8 cellular contexts compared by ENCODE assay signal in the genomic region with DNA sequence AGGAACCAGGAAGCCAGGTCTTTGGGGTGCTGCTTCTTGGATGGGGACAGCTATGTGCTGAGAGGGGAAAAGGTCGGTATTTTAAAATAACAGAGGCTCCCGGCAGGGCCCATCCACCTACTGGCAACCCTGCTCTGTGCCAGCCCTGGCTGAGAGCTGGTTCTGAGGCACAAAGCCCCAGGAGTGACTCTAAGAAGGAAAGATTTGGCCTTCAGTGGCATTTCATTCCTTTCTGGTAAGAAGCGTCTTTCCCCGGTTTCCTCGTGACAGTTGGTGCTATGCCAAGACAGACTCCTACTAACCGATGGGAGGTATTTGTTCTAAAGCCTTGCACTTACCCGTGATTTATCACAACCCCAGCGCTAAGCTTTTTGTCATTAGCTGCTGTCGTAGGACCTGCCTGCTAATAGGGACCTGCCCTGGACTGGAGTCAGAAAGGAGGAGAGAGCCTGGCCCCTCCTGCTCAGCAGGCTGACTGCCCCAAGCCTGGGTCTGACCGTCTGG.
DNase-seq lines count a peak whose midpoint lies in the region; ATAC-seq, FAIRE-seq and TF ChIP-seq lines count a peak whose summit lies in the region.
"Had no signal": no experiment of that assay in that cellular context is flagged by ENCODE, and none has a peak within 500 bp of the region (broad histone marks: within the 10 kb centered on the region; RNA-seq: fewer than 3 reads in every experiment).

No MANE protein-coding gene starts in this region.

- H2AFZ ChIP-seq in keratinocyte (ENCODE audit: control insufficient read depth, low read length) (no peak overlapping the region), smooth muscle cell (ENCODE audit: low read depth) (no peak overlapping the region)

- 41% methylated on average over 10 of the region's 10 CpGs for WGBS in smooth muscle cell (ENCODE audit: low lambda C conversion rate)

- no peaks in the 10 kb centered on the region for H3K9me1 ChIP-seq in keratinocyte (ENCODE audit: control insufficient read depth, extremely low read depth, insufficient read depth, low read length)

- H3F3A ChIP-seq in smooth muscle cell (ENCODE audit: low read depth), result peaks cover 3% of the 10 kb centered on the region

- no peaks in the 10 kb centered on the region for H3K36me3 Mint-ChIP-seq in natural killer cell

- ATAC-seq in natural killer cell, result no peak

- H3K27me3 ChIP-seq in HUES48 (ENCODE audit: control insufficient read depth, insufficient read depth, low read length) (no peaks in the 10 kb centered on the region), keratinocyte (ENCODE audit: control insufficient read depth, extremely low read depth, insufficient read depth, low read length) (peaks cover 5% of the 10 kb centered on the region), smooth muscle cell (ENCODE audit: low read depth) (no peaks in the 10 kb centered on the region)

- H3K9me3 ChIP-seq in HUES48 (ENCODE audit: control insufficient read depth, insufficient read depth, low read length) (no peaks in the 10 kb centered on the region), keratinocyte (ENCODE audit: control insufficient read depth, low read depth, low read length) (no peaks in the 10 kb centered on the region), smooth muscle cell (replicated peaks; ENCODE audit: low read depth) (no peaks in the 10 kb centered on the region)

- H4K20me1 ChIP-seq in keratinocyte (ENCODE audit: control insufficient read depth, extremely low read depth, insufficient read depth, low read length), result no peaks in the 10 kb centered on the region
- H4K20me1 ChIP-seq in smooth muscle cell (ENCODE audit: low read depth), result no peaks in the 10 kb centered on the region

- dilution Hi-C loops in keratinocyte (cut with MboI; ENCODE audit: extremely low pct_ligation_motif_present, low sequenced_read_pairs), result no loop called here

- no peak overlapping the region for H3K4me3 Mint-ChIP-seq in natural killer cell

- H3K27ac ChIP-seq in HUES48 (ENCODE audit: low read depth, low read length) (peak overlapping the region; percentile 35), angular gyrus (ENCODE audit: low read depth, low read length) (peak overlapping the region; percentile 75), keratinocyte (ENCODE audit: control insufficient read depth, insufficient read depth, low read length) (peak overlapping the region; percentile 10), smooth muscle cell (ENCODE audit: low read depth) (peak overlapping the region; percentile 42)

- H3K9me3 Mint-ChIP-seq in natural killer cell, result no peaks in the 10 kb centered on the region

- H3K4me1 ChIP-seq in HUES48 (ENCODE audit: control insufficient read depth, insufficient read depth, low read length) (peaks cover 20% of the 10 kb centered on the region), keratinocyte (ENCODE audit: control insufficient read depth, extremely low read depth, insufficient read depth, low read length) (peaks cover 18% of the 10 kb centered on the region), smooth muscle cell (ENCODE audit: low read depth) (peaks cover 10% of the 10 kb centered on the region)

- peaks cover 8 to 38% of the 10 kb centered on the region in 2 donors for H3K27me3 Mint-ChIP-seq in natural killer cell (ENCODE audit: low read depth in 2 of 2)

- H3K36me3 ChIP-seq in HUES48 (ENCODE audit: control insufficient read depth, insufficient read depth, low read length), result no peaks in the 10 kb centered on the region
- no peaks in the 10 kb centered on the region for H3K36me3 ChIP-seq in keratinocyte (ENCODE audit: control insufficient read depth in 2 of 2, extremely low read depth in 1 of 2, insufficient read depth in 2 of 2, low read length in 2 of 2)
- H3K36me3 ChIP-seq in smooth muscle cell (ENCODE audit: low read depth), result no peaks in the 10 kb centered on the region

- H3K4me3 ChIP-seq in HUES48 (ENCODE audit: low read depth, low read length), result no peak overlapping the region
- no peak overlapping the region for H3K4me3 ChIP-seq in keratinocyte (ENCODE audit: control insufficient read depth in 2 of 3, extremely low read depth in 1 of 3, insufficient read depth in 2 of 3, low read depth in 1 of 3, low read length in 3 of 3)
- no peak overlapping the region for H3K4me3 ChIP-seq in smooth muscle cell

- H3K79me2 ChIP-seq in keratinocyte (ENCODE audit: control insufficient read depth, insufficient read depth, low read length), result no peaks in the 10 kb centered on the region
- no peaks in the 10 kb centered on the region for H3K79me2 ChIP-seq in smooth muscle cell (ENCODE audit: low read depth)

- H3K4me1 Mint-ChIP-seq in natural killer cell, result no peaks in the 10 kb centered on the region

- TF ChIP-seq CTCF in keratinocyte (optimal IDR thresholded peaks at IDR 0.05 in 1 of 3, IDR thresholded peaks at IDR 0.05 in 1 of 3, conservative IDR thresholded peaks at IDR 0.05 in 1 of 3; ENCODE audit: extremely low read depth in 1 of 3, insufficient read depth in 2 of 3, low read length in 3 of 3) (no peak), smooth muscle cell (IDR thresholded peaks at IDR 0.05; ENCODE audit: borderline replicate concordance, insufficient read depth, poor library complexity, severe bottlenecking) (no peak), natural killer cell (IDR thresholded peaks at IDR 0.05) (no peak)

- no peak overlapping the region for H3K4me2 ChIP-seq in keratinocyte (ENCODE audit: control insufficient read depth, extremely low read depth, insufficient read depth, low read depth, low read length)
- H3K4me2 ChIP-seq in smooth muscle cell, result peak overlapping the region; percentile 5

- DNase-seq in keratinocyte (ENCODE audit: low read depth, low spot score) (no peak), smooth muscle cell (lab: John Stamatoyannopoulos, UW; ENCODE audit: unreplicated experiment) (no peak), SKM-1 (lab: John Stamatoyannopoulos, UW; ENCODE audit: unreplicated experiment) (no peak), amniotic stem cell (lab: John Stamatoyannopoulos, UW) (no peak), natural killer cell (no peak)

- no peak for FAIRE-seq in keratinocyte (lab: Jason Lieb, UNC)
- FAIRE-seq: colon had no signal

- no peak overlapping the region for H3K27ac Mint-ChIP-seq in natural killer cell

- H3K9ac ChIP-seq in HUES48 (ENCODE audit: low read depth, low read length), result peak overlapping the region; percentile 33; the same call in 1 of the 2 replicates
- H3K9ac ChIP-seq in keratinocyte (ENCODE audit: control insufficient read depth, extremely low read depth, insufficient read depth, low read length), result no peak overlapping the region
- H3K9ac ChIP-seq in smooth muscle cell (ENCODE audit: low read depth), result peak overlapping the region; percentile 22

- intact Hi-C loops in natural killer cell (cut with micrococcal nuclease), result no loop called here

Comparison
In these comparisons a context has a peak if more than half of its experiments do, and no peak if none do; other contexts are left out.
1. H3K27ac ChIP-seq: peak in every context shown above with its lines; median percentile 75 in angular gyrus; 42 in smooth muscle cell; 35 in HUES48; 10 in keratinocyte.